In genomic region chr19:31205887-31206518, GRCh38 we compare ENCODE assay signal across 8 cellular contexts.
"Had no signal": no experiment of that assay in that cellular context is flagged by ENCODE, and none has a peak within 500 bp of the region (broad histone marks: within the 10 kb centered on the region; RNA-seq: fewer than 3 reads in every experiment).

No MANE protein-coding gene starts in this region.

- H3K4me3 ChIP-seq: GM12878 had no signal

- DNase-seq: GDM1, GF-D8 had no signal

- ATAC-seq: GM12878 had no signal

- FAIRE-seq: G401.6, GM12878, GM12891, GM12892, GM18507, GM19239 had no signal
